1 cellular context compared by ENCODE assay signal in the genomic region with DNA sequence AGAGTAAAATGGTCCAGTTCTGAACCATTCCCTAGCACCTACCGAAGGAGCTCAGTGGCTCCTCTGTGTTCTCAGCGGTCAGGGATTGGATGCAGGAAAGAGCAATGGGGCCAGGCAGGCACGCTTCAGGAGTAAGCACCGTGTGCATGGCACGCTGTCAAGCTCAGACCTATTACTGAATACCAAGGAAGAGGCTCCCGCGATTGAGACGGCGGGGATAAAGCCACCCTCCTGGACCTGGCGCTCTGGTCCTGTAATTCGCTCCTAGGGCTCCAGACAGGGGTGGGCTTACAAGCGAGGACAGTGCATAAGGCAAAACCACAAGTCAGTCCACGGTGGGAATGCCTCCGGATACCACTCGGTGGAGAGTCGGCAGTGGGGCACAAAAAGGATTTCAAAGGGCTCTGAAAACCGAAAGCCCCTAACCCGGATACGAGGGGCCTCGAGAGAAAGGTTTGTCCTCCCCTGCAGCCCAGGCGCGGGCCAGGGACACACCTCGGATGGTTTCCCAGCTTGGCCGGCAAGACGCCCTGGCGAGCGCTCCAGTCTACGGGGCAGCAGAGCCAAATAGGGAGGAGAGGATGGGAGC.
TF ChIP-seq lines count a peak whose summit lies in the region.

No MANE protein-coding gene starts in this region.

TF ChIP-seq in K562, 482 proteins besides CTCF, POLR2A, EP300 and RAD21 (continued from another document):
- TF ChIP-seq, protein P1, sequence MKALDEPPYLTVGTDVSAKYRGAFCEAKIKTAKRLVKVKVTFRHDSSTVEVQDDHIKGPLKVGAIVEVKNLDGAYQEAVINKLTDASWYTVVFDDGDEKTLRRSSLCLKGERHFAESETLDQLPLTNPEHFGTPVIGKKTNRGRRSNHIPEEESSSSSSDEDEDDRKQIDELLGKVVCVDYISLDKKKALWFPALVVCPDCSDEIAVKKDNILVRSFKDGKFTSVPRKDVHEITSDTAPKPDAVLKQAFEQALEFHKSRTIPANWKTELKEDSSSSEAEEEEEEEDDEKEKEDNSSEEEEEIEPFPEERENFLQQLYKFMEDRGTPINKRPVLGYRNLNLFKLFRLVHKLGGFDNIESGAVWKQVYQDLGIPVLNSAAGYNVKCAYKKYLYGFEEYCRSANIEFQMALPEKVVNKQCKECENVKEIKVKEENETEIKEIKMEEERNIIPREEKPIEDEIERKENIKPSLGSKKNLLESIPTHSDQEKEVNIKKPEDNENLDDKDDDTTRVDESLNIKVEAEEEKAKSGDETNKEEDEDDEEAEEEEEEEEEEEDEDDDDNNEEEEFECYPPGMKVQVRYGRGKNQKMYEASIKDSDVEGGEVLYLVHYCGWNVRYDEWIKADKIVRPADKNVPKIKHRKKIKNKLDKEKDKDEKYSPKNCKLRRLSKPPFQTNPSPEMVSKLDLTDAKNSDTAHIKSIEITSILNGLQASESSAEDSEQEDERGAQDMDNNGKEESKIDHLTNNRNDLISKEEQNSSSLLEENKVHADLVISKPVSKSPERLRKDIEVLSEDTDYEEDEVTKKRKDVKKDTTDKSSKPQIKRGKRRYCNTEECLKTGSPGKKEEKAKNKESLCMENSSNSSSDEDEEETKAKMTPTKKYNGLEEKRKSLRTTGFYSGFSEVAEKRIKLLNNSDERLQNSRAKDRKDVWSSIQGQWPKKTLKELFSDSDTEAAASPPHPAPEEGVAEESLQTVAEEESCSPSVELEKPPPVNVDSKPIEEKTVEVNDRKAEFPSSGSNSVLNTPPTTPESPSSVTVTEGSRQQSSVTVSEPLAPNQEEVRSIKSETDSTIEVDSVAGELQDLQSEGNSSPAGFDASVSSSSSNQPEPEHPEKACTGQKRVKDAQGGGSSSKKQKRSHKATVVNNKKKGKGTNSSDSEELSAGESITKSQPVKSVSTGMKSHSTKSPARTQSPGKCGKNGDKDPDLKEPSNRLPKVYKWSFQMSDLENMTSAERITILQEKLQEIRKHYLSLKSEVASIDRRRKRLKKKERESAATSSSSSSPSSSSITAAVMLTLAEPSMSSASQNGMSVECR (CRISPR knock-in tag; IDR thresholded peaks at IDR 0.05): peak; percentile 35; the same call in 1 of the 2 replicates
- TF ChIP-seq IRF2 (CRISPR knock-in tag; IDR thresholded peaks at IDR 0.05) (no peak), HIVEP1 (CRISPR knock-in tag; IDR thresholded peaks at IDR 0.05) (no peak), ETV1 (tag; conservative IDR thresholded peaks at IDR 0.05; ENCODE audit: low read depth) (no peak), L3MBTL2 (IDR thresholded peaks at IDR 0.05) (peak; percentile 40; the same call in 1 of the 2 replicates), MTA1 (IDR thresholded peaks at IDR 0.05; ENCODE audit: borderline replicate concordance) (no peak), HDAC2 (IDR thresholded peaks at IDR 0.05) (no peak), BDP1 (IDR thresholded peaks at IDR 0.05; ENCODE audit: insufficient read depth, insufficient read length) (no peak), ESRRA (IDR thresholded peaks at IDR 0.05; ENCODE audit: borderline replicate concordance, low read depth) (no peak), KDM5B (IDR thresholded peaks at IDR 0.05; ENCODE audit: insufficient replicate concordance, low read depth, low read length) (no peak), CREM (IDR thresholded peaks at IDR 0.05; ENCODE audit: low read depth) (no peak), NRF1 (conservative IDR thresholded peaks at IDR 0.05 in 1 of 2, IDR thresholded peaks at IDR 0.05 in 1 of 2) (no peak), NONO (IDR thresholded peaks at IDR 0.05; ENCODE audit: low read depth in 2 of 2, low read length in 1 of 2) (no peak), BHLHE40 (IDR thresholded peaks at IDR 0.05; ENCODE audit: low read length) (no peak), ZNF77 (CRISPR knock-in tag; IDR thresholded peaks at IDR 0.05) (no peak), ZKSCAN3 (CRISPR knock-in tag; IDR thresholded peaks at IDR 0.05) (no peak), HOXB6 (CRISPR knock-in tag; IDR thresholded peaks at IDR 0.05; ENCODE audit: borderline replicate concordance) (no peak), NR2C2 (CRISPR knock-in tag; IDR thresholded peaks at IDR 0.05) (no peak), NR2C2 (tag; IDR thresholded peaks at IDR 0.05) (no peak), POLR3A (IDR thresholded peaks at IDR 0.05; ENCODE audit: borderline replicate concordance, extremely low read depth, insufficient read depth, insufficient read length) (no peak), PTTG1 (tag; IDR thresholded peaks at IDR 0.05; ENCODE audit: low read depth) (no peak), KAT7 (CRISPR knock-in tag; IDR thresholded peaks at IDR 0.05; ENCODE audit: borderline replicate concordance) (peak; percentile 19; the same call in 1 of the 2 replicates), TAF15 (IDR thresholded peaks at IDR 0.05; ENCODE audit: low read depth, low read length) (no peak), ZBTB1 (CRISPR knock-in tag; IDR thresholded peaks at IDR 0.05; ENCODE audit: borderline replicate concordance, low read depth) (no peak), ZNF174 (CRISPR knock-in tag; IDR thresholded peaks at IDR 0.05) (no peak), TOE1 (IDR thresholded peaks at IDR 0.05; ENCODE audit: borderline replicate concordance) (no peak), TOE1 (CRISPR knock-in tag; IDR thresholded peaks at IDR 0.05; ENCODE audit: borderline replicate concordance, low read depth) (no peak), ZKSCAN1 (IDR thresholded peaks at IDR 0.05; ENCODE audit: low read depth, low read length) (no peak), E2F6 (IDR thresholded peaks at IDR 0.05; ENCODE audit: borderline replicate concordance in 1 of 2, extremely low read depth in 1 of 2, insufficient read depth in 1 of 2, insufficient read length in 1 of 2, low read depth in 1 of 2, low read length in 1 of 2, poor library complexity in 1 of 2, severe bottlenecking in 1 of 2) (peak in 1 of 2 experiments; percentile 69)
- TF ChIP-seq, protein P2, sequence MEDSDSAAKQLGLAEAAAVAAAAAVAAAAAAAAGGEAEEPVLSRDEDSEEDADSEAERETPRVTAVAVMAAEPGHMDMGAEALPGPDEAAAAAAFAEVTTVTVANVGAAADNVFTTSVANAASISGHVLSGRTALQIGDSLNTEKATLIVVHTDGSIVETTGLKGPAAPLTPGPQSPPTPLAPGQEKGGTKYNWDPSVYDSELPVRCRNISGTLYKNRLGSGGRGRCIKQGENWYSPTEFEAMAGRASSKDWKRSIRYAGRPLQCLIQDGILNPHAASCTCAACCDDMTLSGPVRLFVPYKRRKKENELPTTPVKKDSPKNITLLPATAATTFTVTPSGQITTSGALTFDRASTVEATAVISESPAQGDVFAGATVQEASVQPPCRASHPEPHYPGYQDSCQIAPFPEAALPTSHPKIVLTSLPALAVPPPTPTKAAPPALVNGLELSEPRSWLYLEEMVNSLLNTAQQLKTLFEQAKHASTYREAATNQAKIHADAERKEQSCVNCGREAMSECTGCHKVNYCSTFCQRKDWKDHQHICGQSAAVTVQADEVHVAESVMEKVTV (CRISPR knock-in tag; IDR thresholded peaks at IDR 0.05): no peak
- TF ChIP-seq, protein P3, sequence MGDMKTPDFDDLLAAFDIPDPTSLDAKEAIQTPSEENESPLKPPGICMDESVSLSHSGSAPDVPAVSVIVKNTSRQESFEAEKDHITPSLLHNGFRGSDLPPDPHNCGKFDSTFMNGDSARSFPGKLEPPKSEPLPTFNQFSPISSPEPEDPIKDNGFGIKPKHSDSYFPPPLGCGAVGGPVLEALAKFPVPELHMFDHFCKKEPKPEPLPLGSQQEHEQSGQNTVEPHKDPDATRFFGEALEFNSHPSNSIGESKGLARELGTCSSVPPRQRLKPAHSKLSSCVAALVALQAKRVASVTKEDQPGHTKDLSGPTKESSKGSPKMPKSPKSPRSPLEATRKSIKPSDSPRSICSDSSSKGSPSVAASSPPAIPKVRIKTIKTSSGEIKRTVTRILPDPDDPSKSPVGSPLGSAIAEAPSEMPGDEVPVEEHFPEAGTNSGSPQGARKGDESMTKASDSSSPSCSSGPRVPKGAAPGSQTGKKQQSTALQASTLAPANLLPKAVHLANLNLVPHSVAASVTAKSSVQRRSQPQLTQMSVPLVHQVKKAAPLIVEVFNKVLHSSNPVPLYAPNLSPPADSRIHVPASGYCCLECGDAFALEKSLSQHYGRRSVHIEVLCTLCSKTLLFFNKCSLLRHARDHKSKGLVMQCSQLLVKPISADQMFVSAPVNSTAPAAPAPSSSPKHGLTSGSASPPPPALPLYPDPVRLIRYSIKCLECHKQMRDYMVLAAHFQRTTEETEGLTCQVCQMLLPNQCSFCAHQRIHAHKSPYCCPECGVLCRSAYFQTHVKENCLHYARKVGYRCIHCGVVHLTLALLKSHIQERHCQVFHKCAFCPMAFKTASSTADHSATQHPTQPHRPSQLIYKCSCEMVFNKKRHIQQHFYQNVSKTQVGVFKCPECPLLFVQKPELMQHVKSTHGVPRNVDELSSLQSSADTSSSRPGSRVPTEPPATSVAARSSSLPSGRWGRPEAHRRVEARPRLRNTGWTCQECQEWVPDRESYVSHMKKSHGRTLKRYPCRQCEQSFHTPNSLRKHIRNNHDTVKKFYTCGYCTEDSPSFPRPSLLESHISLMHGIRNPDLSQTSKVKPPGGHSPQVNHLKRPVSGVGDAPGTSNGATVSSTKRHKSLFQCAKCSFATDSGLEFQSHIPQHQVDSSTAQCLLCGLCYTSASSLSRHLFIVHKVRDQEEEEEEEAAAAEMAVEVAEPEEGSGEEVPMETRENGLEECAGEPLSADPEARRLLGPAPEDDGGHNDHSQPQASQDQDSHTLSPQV (IDR thresholded peaks at IDR 0.05): 0 out of 2 replicates have a peak, but pooled peaks have one; percentile 27
- TF ChIP-seq, protein P4, sequence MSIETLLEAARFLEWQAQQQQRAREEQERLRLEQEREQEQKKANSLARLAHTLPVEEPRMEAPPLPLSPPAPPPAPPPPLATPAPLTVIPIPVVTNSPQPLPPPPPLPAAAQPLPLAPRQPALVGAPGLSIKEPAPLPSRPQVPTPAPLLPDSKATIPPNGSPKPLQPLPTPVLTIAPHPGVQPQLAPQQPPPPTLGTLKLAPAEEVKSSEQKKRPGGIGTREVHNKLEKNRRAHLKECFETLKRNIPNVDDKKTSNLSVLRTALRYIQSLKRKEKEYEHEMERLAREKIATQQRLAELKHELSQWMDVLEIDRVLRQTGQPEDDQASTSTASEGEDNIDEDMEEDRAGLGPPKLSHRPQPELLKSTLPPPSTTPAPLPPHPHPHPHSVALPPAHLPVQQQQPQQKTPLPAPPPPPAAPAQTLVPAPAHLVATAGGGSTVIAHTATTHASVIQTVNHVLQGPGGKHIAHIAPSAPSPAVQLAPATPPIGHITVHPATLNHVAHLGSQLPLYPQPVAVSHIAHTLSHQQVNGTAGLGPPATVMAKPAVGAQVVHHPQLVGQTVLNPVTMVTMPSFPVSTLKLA (conservative IDR thresholded peaks at IDR 0.05): peak in 1 of 2 experiments; percentile 43; a peak in 3 of 4 replicates
- TF ChIP-seq, protein P5, sequence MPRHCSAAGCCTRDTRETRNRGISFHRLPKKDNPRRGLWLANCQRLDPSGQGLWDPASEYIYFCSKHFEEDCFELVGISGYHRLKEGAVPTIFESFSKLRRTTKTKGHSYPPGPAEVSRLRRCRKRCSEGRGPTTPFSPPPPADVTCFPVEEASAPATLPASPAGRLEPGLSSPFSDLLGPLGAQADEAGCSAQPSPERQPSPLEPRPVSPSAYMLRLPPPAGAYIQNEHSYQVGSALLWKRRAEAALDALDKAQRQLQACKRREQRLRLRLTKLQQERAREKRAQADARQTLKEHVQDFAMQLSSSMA (CRISPR knock-in tag; IDR thresholded peaks at IDR 0.05): no peak
- TF ChIP-seq, protein P6, sequence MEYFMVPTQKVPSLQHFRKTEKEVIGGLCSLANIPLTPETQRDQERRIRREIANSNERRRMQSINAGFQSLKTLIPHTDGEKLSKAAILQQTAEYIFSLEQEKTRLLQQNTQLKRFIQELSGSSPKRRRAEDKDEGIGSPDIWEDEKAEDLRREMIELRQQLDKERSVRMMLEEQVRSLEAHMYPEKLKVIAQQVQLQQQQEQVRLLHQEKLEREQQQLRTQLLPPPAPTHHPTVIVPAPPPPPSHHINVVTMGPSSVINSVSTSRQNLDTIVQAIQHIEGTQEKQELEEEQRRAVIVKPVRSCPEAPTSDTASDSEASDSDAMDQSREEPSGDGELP (CRISPR knock-in tag; IDR thresholded peaks at IDR 0.05; ENCODE audit: borderline replicate concordance): no peak
- TF ChIP-seq, protein P7, sequence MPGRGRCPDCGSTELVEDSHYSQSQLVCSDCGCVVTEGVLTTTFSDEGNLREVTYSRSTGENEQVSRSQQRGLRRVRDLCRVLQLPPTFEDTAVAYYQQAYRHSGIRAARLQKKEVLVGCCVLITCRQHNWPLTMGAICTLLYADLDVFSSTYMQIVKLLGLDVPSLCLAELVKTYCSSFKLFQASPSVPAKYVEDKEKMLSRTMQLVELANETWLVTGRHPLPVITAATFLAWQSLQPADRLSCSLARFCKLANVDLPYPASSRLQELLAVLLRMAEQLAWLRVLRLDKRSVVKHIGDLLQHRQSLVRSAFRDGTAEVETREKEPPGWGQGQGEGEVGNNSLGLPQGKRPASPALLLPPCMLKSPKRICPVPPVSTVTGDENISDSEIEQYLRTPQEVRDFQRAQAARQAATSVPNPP (IDR thresholded peaks at IDR 0.05; ENCODE audit: borderline replicate concordance, insufficient read depth, insufficient read length): no peak
